In the genomic region with DNA sequence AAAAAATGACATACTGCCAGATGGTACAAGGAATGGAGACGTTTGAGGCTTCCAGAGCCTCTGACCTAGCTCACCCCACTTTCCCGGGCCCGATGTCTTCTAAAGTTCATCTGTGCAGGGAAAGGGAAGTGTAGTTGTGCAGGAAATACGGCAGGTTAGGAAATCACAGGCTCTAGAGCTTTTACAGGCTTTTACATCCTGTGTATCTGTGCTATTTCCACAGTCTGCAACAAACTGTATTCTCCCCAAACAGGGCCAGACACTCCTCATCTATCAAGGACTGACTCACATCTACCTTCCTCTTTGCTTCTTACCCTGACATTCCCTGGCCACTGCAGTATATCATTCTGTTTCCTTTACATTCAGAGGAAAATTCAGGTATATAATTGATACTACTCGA, we compare ENCODE assay signal across 2 cellular contexts.
TF ChIP-seq lines count a peak whose summit lies in the region.

No MANE protein-coding gene starts in this region.

TF ChIP-seq in SK-N-SH, 30 proteins besides CTCF, POLR2A, EP300 and RAD21:
- TF ChIP-seq MAX (IDR thresholded peaks at IDR 0.05; ENCODE audit: low read depth) (no peak), MEF2A (IDR thresholded peaks at IDR 0.05; ENCODE audit: borderline replicate concordance, low read depth) (no peak), TCF12 (IDR thresholded peaks at IDR 0.05) (peak; percentile 6; the same call in 1 of the 2 replicates), NRF1 (IDR thresholded peaks at IDR 0.05; ENCODE audit: low read depth, low read length) (no peak), FOXJ3 (CRISPR knock-in tag; IDR thresholded peaks at IDR 0.05) (no peak), SMC3 (IDR thresholded peaks at IDR 0.05; ENCODE audit: low read depth, low read length) (no peak), FOXM1 (IDR thresholded peaks at IDR 0.05; ENCODE audit: low read depth) (no peak), RCOR1 (IDR thresholded peaks at IDR 0.05; ENCODE audit: low read length) (no peak), PBX3 (IDR thresholded peaks at IDR 0.05) (peak; percentile 56)
- TF ChIP-seq, protein P1, sequence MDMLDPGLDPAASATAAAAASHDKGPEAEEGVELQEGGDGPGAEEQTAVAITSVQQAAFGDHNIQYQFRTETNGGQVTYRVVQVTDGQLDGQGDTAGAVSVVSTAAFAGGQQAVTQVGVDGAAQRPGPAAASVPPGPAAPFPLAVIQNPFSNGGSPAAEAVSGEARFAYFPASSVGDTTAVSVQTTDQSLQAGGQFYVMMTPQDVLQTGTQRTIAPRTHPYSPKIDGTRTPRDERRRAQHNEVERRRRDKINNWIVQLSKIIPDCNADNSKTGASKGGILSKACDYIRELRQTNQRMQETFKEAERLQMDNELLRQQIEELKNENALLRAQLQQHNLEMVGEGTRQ (IDR thresholded peaks at IDR 0.05; ENCODE audit: borderline replicate concordance, low read depth, low read length): no peak
TF ChIP-seq in SK-N-SH: peak in this region for 2.

TF ChIP-seq in GM23338, 12 proteins besides CTCF, POLR2A, EP300 and RAD21:
- TF ChIP-seq POLR2AphosphoS5 (IDR thresholded peaks at IDR 0.05; ENCODE audit: low read depth) (no peak), ZNF462 (CRISPR knock-in tag; IDR thresholded peaks at IDR 0.05) (no peak), REST (IDR thresholded peaks at IDR 0.05; ENCODE audit: unreplicated experiment) (no peak), ZNF114 (CRISPR knock-in tag; IDR thresholded peaks at IDR 0.05) (no peak), STAT1 (IDR thresholded peaks at IDR 0.05; ENCODE audit: unreplicated experiment) (no peak), EZH2phosphoT487 (IDR thresholded peaks at IDR 0.05; ENCODE audit: unreplicated experiment) (no peak), ZNF331 (CRISPR knock-in tag; IDR thresholded peaks at IDR 0.05; ENCODE audit: low read depth) (no peak), NANOG (IDR thresholded peaks at IDR 0.05; ENCODE audit: borderline replicate concordance) (no peak), JUNB (IDR thresholded peaks at IDR 0.05; ENCODE audit: unreplicated experiment) (no peak), EZH2 (IDR thresholded peaks at IDR 0.05; ENCODE audit: low read depth, unreplicated experiment) (no peak), CREB1 (CRISPR knock-in tag; IDR thresholded peaks at IDR 0.05; ENCODE audit: low read depth) (no peak), ETS1 (IDR thresholded peaks at IDR 0.05) (no peak)
TF ChIP-seq in GM23338: peak in this region for 0.
